Comparison of ENCODE assay signal across 17 cellular contexts in genomic region chr16:72677662-72678447, GRCh38.
DNase-seq lines count a peak whose midpoint lies in the region; ATAC-seq, FAIRE-seq and TF ChIP-seq lines count a peak whose summit lies in the region.
"Had no signal": no experiment of that assay in that cellular context is flagged by ENCODE, and none has a peak within 500 bp of the region (broad histone marks: within the 10 kb centered on the region; RNA-seq: fewer than 3 reads in every experiment).

No MANE protein-coding gene starts in this region.

- no peaks in the 10 kb centered on the region for H3K4me1 ChIP-seq in liver (ENCODE audit: control insufficient read depth in 4 of 4, insufficient read depth in 4 of 4, low read length in 3 of 4)
- H3K4me1 ChIP-seq: spleen had no signal

- H3K27me3 ChIP-seq in bronchial epithelial cell (ENCODE audit: control insufficient read depth, insufficient read depth, low read length), result no peaks in the 10 kb centered on the region
- no peaks in the 10 kb centered on the region for H3K27me3 ChIP-seq in liver (ENCODE audit: control insufficient read depth in 4 of 4, insufficient read depth in 4 of 4, low read length in 3 of 4)
- H3K27me3 ChIP-seq: neutrophil, spleen had no signal

- TF ChIP-seq CTCF in AG09309 (IDR thresholded peaks at IDR 0.05; ENCODE audit: control insufficient read depth, insufficient read depth, low read depth, low read length, missing control alignments) (no peak), bronchial epithelial cell (IDR thresholded peaks at IDR 0.05; ENCODE audit: insufficient read depth, low read length, severe bottlenecking) (no peak), liver (IDR thresholded peaks at IDR 0.05; ENCODE audit: low read depth, low read length, missing input control) (no peak)

- peaks cover 0 to 5% (median 0%) of the 10 kb centered on the region in 4 donors for H3K9me3 ChIP-seq in liver (ENCODE audit: control insufficient read depth in 4 of 4, low read length in 3 of 4)
- H3K9me3 ChIP-seq: neutrophil had no signal

- TF ChIP-seq RAD21 in liver (IDR thresholded peaks at IDR 0.05), result no peak

- no peak overlapping the region for H3K27ac ChIP-seq in liver (ENCODE audit: low read depth in 1 of 2, low read length in 2 of 2)
- H3K27ac ChIP-seq: neutrophil, spleen had no signal

- no peak overlapping the region for H3K4me3 ChIP-seq in AG09309 (ENCODE audit: control insufficient read depth, low read depth, low read length)
- H3K4me3 ChIP-seq in bronchial epithelial cell (ENCODE audit: low read depth, low read length), result no peak overlapping the region
- no peak overlapping the region for H3K4me3 ChIP-seq in liver (ENCODE audit: low read depth in 1 of 3, low read length in 3 of 3)
- H3K4me3 ChIP-seq: spleen had no signal

- FAIRE-seq in bronchial epithelial cell (lab: Jason Lieb, UNC), result no peak
- FAIRE-seq: RCC 7860 had no signal

- ATAC-seq in GM21619 (IDR thresholded peaks at IDR 0.05; ENCODE audit: unreplicated experiment), result no peak
- ATAC-seq in stimulated activated naive CD8-positive, alpha-beta T cell treated with anti-CD3 and anti-CD28 coated beads, Interleukin-15, Interleukin-2, amounts not matched to agents 100 U/mL and 50 U/mL, for 24 hours, result no peak
- ATAC-seq: activated CD4-positive, alpha-beta T cell treated with anti-CD3 and anti-CD28 coated beads for 36 hours; activated naive CD4-positive, alpha-beta T cell treated with anti-CD3 and anti-CD28 coated beads, Interleukin-2, amount 50 U/mL, for 72 hours; T-helper 17 cell had no signal

- 61% methylated on average over 2 of the region's 2 CpGs for WGBS in liver

- peak; percentile 28 for DNase-seq in AG09309 (ENCODE audit: low read depth)
- DNase-seq in HT1080 (ENCODE audit: low read depth), result peak; percentile 49
- peak; percentile 41 for DNase-seq in bronchial epithelial cell (ENCODE audit: low read depth)
- DNase-seq in DMS153 (lab: John Stamatoyannopoulos, UW), result no peak
- no peak for DNase-seq in stimulated activated naive CD8-positive, alpha-beta T cell treated with anti-CD3 and anti-CD28 coated beads, Interleukin-15, Interleukin-2, amounts not matched to agents 100 U/mL and 50 U/mL, for 24 hours
- DNase-seq in SW 1271 (lab: John Stamatoyannopoulos, UW), result no peak
- DNase-seq: activated CD4-positive, alpha-beta T cell treated with anti-CD3 and anti-CD28 coated beads for 36 hours; DMS79; NCI-H1417 treated with DMSO at 0.1 percent for 48 hours; NCI-H524; spleen; T-helper 17 cell had no signal

- H3K36me3 ChIP-seq in bronchial epithelial cell (ENCODE audit: control insufficient read depth, insufficient read depth, low read length) (no peaks in the 10 kb centered on the region), liver (ENCODE audit: control insufficient read depth in 4 of 4, insufficient read depth in 3 of 4, low read depth in 1 of 4, low read length in 3 of 4) (no peaks in the 10 kb centered on the region)
- H3K36me3 ChIP-seq: neutrophil, spleen had no signal

- no peak overlapping the region for H3K9ac ChIP-seq in liver (ENCODE audit: low read depth in 1 of 2, low read length in 2 of 2)

TF ChIP-seq in liver, 16 proteins besides CTCF, POLR2A, EP300 and RAD21:
- TF ChIP-seq YY1 (IDR thresholded peaks at IDR 0.05) (no peak), RXRA (IDR thresholded peaks at IDR 0.05) (peak in 1 of 2 donors; percentile 14), ATF3 (IDR thresholded peaks at IDR 0.05) (no peak), JUND (IDR thresholded peaks at IDR 0.05) (no peak), REST (IDR thresholded peaks at IDR 0.05) (no peak), SP1 (IDR thresholded peaks at IDR 0.05) (no peak), FOXA2 (IDR thresholded peaks at IDR 0.05) (peak; percentile 16), GABPA (IDR thresholded peaks at IDR 0.05 in 1 of 2, conservative IDR thresholded peaks at IDR 0.05 in 1 of 2) (no peak), HNF4A (conservative IDR thresholded peaks at IDR 0.05) (peak; percentile 16 to 62), EGR1 (IDR thresholded peaks at IDR 0.05; ENCODE audit: low read depth in 2 of 2) (no peak), TAF1 (conservative IDR thresholded peaks at IDR 0.05) (no peak), NR2F2 (IDR thresholded peaks at IDR 0.05) (no peak), HNF4G (IDR thresholded peaks at IDR 0.05) (no peak), FOXA1 (IDR thresholded peaks at IDR 0.05) (no peak)
- TF ChIP-seq, protein P1, sequence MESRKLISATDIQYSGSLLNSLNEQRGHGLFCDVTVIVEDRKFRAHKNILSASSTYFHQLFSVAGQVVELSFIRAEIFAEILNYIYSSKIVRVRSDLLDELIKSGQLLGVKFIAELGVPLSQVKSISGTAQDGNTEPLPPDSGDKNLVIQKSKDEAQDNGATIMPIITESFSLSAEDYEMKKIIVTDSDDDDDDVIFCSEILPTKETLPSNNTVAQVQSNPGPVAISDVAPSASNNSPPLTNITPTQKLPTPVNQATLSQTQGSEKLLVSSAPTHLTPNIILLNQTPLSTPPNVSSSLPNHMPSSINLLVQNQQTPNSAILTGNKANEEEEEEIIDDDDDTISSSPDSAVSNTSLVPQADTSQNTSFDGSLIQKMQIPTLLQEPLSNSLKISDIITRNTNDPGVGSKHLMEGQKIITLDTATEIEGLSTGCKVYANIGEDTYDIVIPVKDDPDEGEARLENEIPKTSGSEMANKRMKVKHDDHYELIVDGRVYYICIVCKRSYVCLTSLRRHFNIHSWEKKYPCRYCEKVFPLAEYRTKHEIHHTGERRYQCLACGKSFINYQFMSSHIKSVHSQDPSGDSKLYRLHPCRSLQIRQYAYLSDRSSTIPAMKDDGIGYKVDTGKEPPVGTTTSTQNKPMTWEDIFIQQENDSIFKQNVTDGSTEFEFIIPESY (IDR thresholded peaks at IDR 0.05), result no peak
- TF ChIP-seq, protein P2, sequence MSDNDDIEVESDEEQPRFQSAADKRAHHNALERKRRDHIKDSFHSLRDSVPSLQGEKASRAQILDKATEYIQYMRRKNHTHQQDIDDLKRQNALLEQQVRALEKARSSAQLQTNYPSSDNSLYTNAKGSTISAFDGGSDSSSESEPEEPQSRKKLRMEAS (IDR thresholded peaks at IDR 0.05), result no peak

Comparison
In these comparisons a context has a peak if more than half of its experiments do, and no peak if none do; other contexts are left out.
1. DNase-seq: peak in AG09309 (single experiment), HT1080 (single experiment) and bronchial epithelial cell (single experiment); none in DMS153 (single experiment), stimulated activated naive CD8-positive, alpha-beta T cell treated with anti-CD3 and anti-CD28 coated beads, Interleukin-15, Interleukin-2, amounts not matched to agents 100 U/mL and 50 U/mL, for 24 hours (single experiment) and SW 1271 (0 of 2).